20 cellular contexts compared by ENCODE assay signal in genomic region chr10:45408421-45409319, GRCh38. TPM values are rescaled to one million over a fixed set of nuclear protein-coding genes. Genes with fewer than 3 reads are reported as not detected.
A peak's percentile ranks its signal among the peaks of the same experiment; 100 is the strongest.
DNase-seq lines count a peak whose midpoint lies in the region; ATAC-seq and TF ChIP-seq lines count a peak whose summit lies in the region.
"Had no signal": no experiment of that assay in that cellular context is flagged by ENCODE, and none has a peak within 500 bp of the region (broad histone marks: within the 10 kb centered on the region; RNA-seq: fewer than 3 reads in every experiment).

No MANE protein-coding gene starts in this region.

- no peak for TF ChIP-seq CTCF in mucosa of descending colon (IDR thresholded peaks at IDR 0.05)

- H3K4me3 Mint-ChIP-seq in activated T-helper 17 cell treated with anti-CD3 and anti-CD28 coated beads, Interleukin-2, amount 50 U/mL, for 72 hours: peak overlapping the region; percentile 71

- H3K36me3 ChIP-seq in mucosa of descending colon (ENCODE audit: low read depth): no peaks in the 10 kb centered on the region
- H3K36me3 ChIP-seq: adrenal gland had no signal

- no peaks in the 10 kb centered on the region for H3K9me3 ChIP-seq in mucosa of descending colon
- H3K9me3 ChIP-seq: adrenal gland had no signal

- H3K9me3 Mint-ChIP-seq in activated T-helper 17 cell treated with anti-CD3 and anti-CD28 coated beads, Interleukin-2, amount 50 U/mL, for 72 hours: no peaks in the 10 kb centered on the region

- peaks cover 27% of the 10 kb centered on the region for H3K4me1 Mint-ChIP-seq in activated T-helper 17 cell treated with anti-CD3 and anti-CD28 coated beads, Interleukin-2, amount 50 U/mL, for 72 hours

- ATAC-seq in HG03354 (IDR thresholded peaks at IDR 0.05; ENCODE audit: poor library complexity, severe bottlenecking, unreplicated experiment): peak; percentile 48
- ATAC-seq in activated T-helper 17 cell treated with anti-CD3 and anti-CD28 coated beads, Interleukin-2, amount 50 U/mL, for 72 hours (replicated peaks): peak; percentile 45
- peak; percentile 64 for ATAC-seq in mucosa of descending colon
- ATAC-seq: activated CD4-positive, CD25-positive, alpha-beta regulatory T cell treated with anti-CD3 and anti-CD28 coated beads, Interleukin-2, amount 50 U/mL, for 24 hours had no signal

- no peaks in the 10 kb centered on the region for H3K27me3 Mint-ChIP-seq in activated T-helper 17 cell treated with anti-CD3 and anti-CD28 coated beads, Interleukin-2, amount 50 U/mL, for 72 hours

- DNase-seq in CD1c-positive myeloid dendritic cell (ENCODE audit: extremely low spot score): peak; percentile 61
- peak in 1 of 3 donors; percentile 42 for DNase-seq in mucosa of descending colon
- no peak for DNase-seq in NCI-H1105 (lab: John Stamatoyannopoulos, UW)
- DNase-seq in superior temporal gyrus (ENCODE audit: extremely low spot score): no peak
- no peak for DNase-seq in NCI-H2196 (lab: John Stamatoyannopoulos, UW; ENCODE audit: unreplicated experiment)
- DNase-seq: activated effector memory CD4-positive, alpha-beta T cell treated with Interleukin-2 at 50 U/mL for 16 hours; Calu3; central memory CD4-positive, alpha-beta T cell; GDM1; kidney; NCI-H1092 treated with DMSO at 0.1 percent for 48 hours; NCI-H2171; nucleus accumbens; SIG-M5; stimulated activated CD4-positive, alpha-beta T cell treated with anti-CD3 and anti-CD28 coated beads, Interleukin-2, amount 100 ng/mL, for 24 hours had no signal

- no peaks in the 10 kb centered on the region for H3K36me3 Mint-ChIP-seq in activated T-helper 17 cell treated with anti-CD3 and anti-CD28 coated beads, Interleukin-2, amount 50 U/mL, for 72 hours (ENCODE audit: low read depth)

- peak overlapping the region; percentile 45 for H3K27ac Mint-ChIP-seq in activated T-helper 17 cell treated with anti-CD3 and anti-CD28 coated beads, Interleukin-2, amount 50 U/mL, for 72 hours

- H3K4me1 ChIP-seq in mucosa of descending colon (ENCODE audit: low read depth): no peaks in the 10 kb centered on the region
- H3K4me1 ChIP-seq: adrenal gland had no signal

- intact Hi-C loops in mucosa of descending colon (cut with DNase I, micrococcal nuclease): no loop called here

- no peak overlapping the region for H3K4me3 ChIP-seq in mucosa of descending colon
- H3K4me3 ChIP-seq: adrenal gland, hepatocyte had no signal

RNA-seq across cellular contexts. Expression of gene ALOX5, which starts 34.7 kb away (rescaled TPM):
- total RNA-seq in activated T-helper 17 cell treated with anti-CD3 and anti-CD28 coated beads, Interleukin-2, amount 50 U/mL, for 72 hours: 1 to 10 TPM; 4.0 to 7.9 TPM
- total RNA-seq in mucosa of descending colon: 10 to 100 TPM in 2 of 3 donors, 1 to 10 TPM in 1; 8.2 to 14.9 (median 14.3) TPM
